Comparison of ENCODE assay signal across 14 cellular contexts in the genomic region with DNA sequence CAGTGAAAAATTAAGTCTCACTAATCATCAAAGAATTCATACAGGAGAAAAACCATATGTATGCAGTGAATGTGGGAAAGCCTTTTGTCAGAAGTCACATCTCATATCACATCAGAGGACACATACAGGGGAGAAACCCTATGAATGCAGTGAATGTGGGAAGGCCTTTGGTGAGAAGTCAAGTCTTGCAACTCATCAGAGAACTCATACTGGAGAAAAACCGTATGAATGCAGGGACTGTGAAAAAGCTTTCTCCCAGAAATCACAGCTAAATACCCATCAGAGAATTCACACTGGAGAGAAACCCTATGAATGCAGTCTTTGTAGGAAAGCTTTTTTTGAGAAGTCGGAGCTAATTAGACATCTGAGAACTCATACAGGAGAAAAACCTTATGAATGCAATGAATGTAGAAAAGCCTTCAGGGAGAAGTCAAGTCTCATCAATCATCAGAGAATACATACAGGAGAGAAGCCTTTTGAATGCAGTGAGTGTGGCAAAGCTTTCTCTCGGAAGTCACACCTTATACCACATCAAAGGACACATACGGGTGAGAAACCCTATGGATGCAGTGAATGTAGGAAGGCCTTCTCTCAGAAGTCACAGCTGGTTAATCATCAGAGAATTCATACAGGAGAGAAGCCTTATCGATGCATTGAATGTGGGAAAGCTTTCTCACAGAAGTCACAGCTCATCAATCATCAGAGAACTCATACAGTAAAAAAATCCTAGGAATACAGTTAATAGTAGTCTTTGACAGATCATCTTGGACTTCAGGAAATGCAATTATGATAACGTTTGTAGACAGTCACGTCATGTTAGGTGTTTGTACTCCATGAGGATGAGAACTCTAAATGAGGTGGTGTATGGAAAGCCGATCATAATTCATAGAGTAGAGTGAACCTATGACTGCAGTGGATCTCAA. TPM values are rescaled to one million over a fixed set of nuclear protein-coding genes. Genes with fewer than 3 reads are reported as not detected.
A peak's percentile ranks its signal among the peaks of the same experiment; 100 is the strongest.
DNase-seq lines count a peak whose midpoint lies in the region; ATAC-seq and TF ChIP-seq lines count a peak whose summit lies in the region.
"Had no signal": no experiment of that assay in that cellular context is flagged by ENCODE, and none has a peak within 500 bp of the region (broad histone marks: within the 10 kb centered on the region; RNA-seq: fewer than 3 reads in every experiment).

No MANE protein-coding gene starts in this region.

- intact Hi-C loops in Right ventricle myocardium inferior (cut with DNase I), result loop anchor here (5.0 kb wide), 1 partner anchor 64 kb away; no protein-coding TSS in a partner anchor

- no peak for TF ChIP-seq RAD21 in Ishikawa (IDR thresholded peaks at IDR 0.05; ENCODE audit: low read depth)

- TF ChIP-seq CTCF in choroid plexus epithelial cell (conservative IDR thresholded peaks at IDR 0.05; ENCODE audit: low read depth, low read length), result no peak

- peak; percentile 61 for DNase-seq in DMS53 (lab: John Stamatoyannopoulos, UW)
- peak; percentile 12 for DNase-seq in choroid plexus epithelial cell (ENCODE audit: low read depth)
- DNase-seq in myocyte (ENCODE audit: low read depth), result peak; percentile 9
- no peak for DNase-seq in Right ventricle myocardium inferior (ENCODE audit: missing footprints)
- DNase-seq in NCI-H128 (lab: John Stamatoyannopoulos, UW; ENCODE audit: unreplicated experiment), result no peak
- DNase-seq: activated CD4-positive, alpha-beta T cell treated with anti-CD3 and anti-CD28 coated beads, Interleukin-2, amount 10 ng/mL, durations not matched to agents 7 days and 5 days; activated gamma-delta T cell treated with Interleukin-2 at 50 U/mL for 16 hours; DMS79 treated with DMSO at 0.1 percent for 48 hours; NCI-H345; stimulated activated CD4-positive, alpha-beta T cell treated with anti-CD3 and anti-CD28 coated beads, Interleukin-4, amount 100 ng/mL, for 1 hour had no signal

- no peak for TF ChIP-seq EP300 in Ishikawa (IDR thresholded peaks at IDR 0.05; ENCODE audit: borderline replicate concordance)

- no peak overlapping the region for H3K4me3 ChIP-seq in choroid plexus epithelial cell (ENCODE audit: low read depth, low read length)
- H3K4me3 ChIP-seq: SJSA1 had no signal

- ATAC-seq in GM21447 (IDR thresholded peaks at IDR 0.05; ENCODE audit: unreplicated experiment) (no peak), GM19395 (IDR thresholded peaks at IDR 0.05; ENCODE audit: unreplicated experiment) (no peak), Right ventricle myocardium inferior (no peak)

TF ChIP-seq in Ishikawa, 13 proteins besides CTCF, POLR2A, EP300 and RAD21:
- TF ChIP-seq CEBPB (IDR thresholded peaks at IDR 0.05) (no peak), TCF12 (IDR thresholded peaks at IDR 0.05; ENCODE audit: low read depth) (peak; percentile 38; the same call in 1 of the 2 replicates)

RNA-seq across cellular contexts. Expression of a gene that starts 21.2 kb away (rescaled TPM):
- total RNA-seq in myocyte, result 23.0 and 29.3 TPM in 2 replicates
- polyA plus RNA-seq in myocyte (2012), result 12.8 TPM
- total RNA-seq in Right ventricle myocardium inferior, result 15.1 TPM

RNA-seq across cellular contexts. Expression of a gene that starts 22.3 kb away (rescaled TPM):
- 15.1 and 19.4 TPM in 2 replicates for total RNA-seq in myocyte
- 11.1 TPM for polyA plus RNA-seq in myocyte (2012)
- total RNA-seq in Right ventricle myocardium inferior, result 6.3 TPM

Comparison
In these comparisons a context has a peak if more than half of its experiments do, and no peak if none do; other contexts are left out.
1. DNase-seq: peak in DMS53 (single experiment), choroid plexus epithelial cell (single experiment) and myocyte (single experiment); none in Right ventricle myocardium inferior (single experiment) and NCI-H128 (single experiment).